18 cellular contexts compared by ENCODE assay signal in genomic region chrX:128078545-128078944, GRCh38. TPM values are rescaled to one million over a fixed set of nuclear protein-coding genes. Genes with fewer than 3 reads are reported as not detected.
DNase-seq lines count a peak whose midpoint lies in the region; ATAC-seq, FAIRE-seq and TF ChIP-seq lines count a peak whose summit lies in the region.
"Had no signal": no experiment of that assay in that cellular context is flagged by ENCODE, and none has a peak within 500 bp of the region (broad histone marks: within the 10 kb centered on the region; RNA-seq: fewer than 3 reads in every experiment).

No MANE protein-coding gene starts in this region.

- no peaks in the 10 kb centered on the region for H3K36me3 ChIP-seq in ES-I3 (ENCODE audit: insufficient read depth, low read length)
- no peaks in the 10 kb centered on the region for H3K36me3 ChIP-seq in HUES6 (ENCODE audit: control insufficient read depth, insufficient read depth, low read length)
- H3K36me3 ChIP-seq in H1 (ENCODE audit: control insufficient read depth in 2 of 4, insufficient read depth in 4 of 4, low read length in 3 of 4), result no peaks in the 10 kb centered on the region
- no peaks in the 10 kb centered on the region for H3K36me3 ChIP-seq in iPS-20b (ENCODE audit: insufficient read depth, low read depth, low read length)
- H3K36me3 ChIP-seq: BLaER1 treated with 17β-estradiol and CSF1 and Interleukin-3, amounts not matched to agents 10 nM and 100 nM had no signal

- H3K4me1 ChIP-seq in ES-I3 (ENCODE audit: insufficient read depth, low read length), result peaks cover 9% of the 10 kb centered on the region; the same call in 1 of the 2 replicates
- peaks cover 12% of the 10 kb centered on the region for H3K4me1 ChIP-seq in HUES6 (ENCODE audit: control insufficient read depth, insufficient read depth, low read length)
- H3K4me1 ChIP-seq in H1 (replicated peaks in 1 of 4; ENCODE audit: control insufficient read depth in 3 of 4, insufficient read depth in 4 of 4, low read length in 3 of 4), result peaks cover 0 to 2% (median 0%) of the 10 kb centered on the region in 4 experiments; a peak in 1 of 7 replicates
- H3K4me1 ChIP-seq in iPS-20b (ENCODE audit: insufficient read depth, low read length), result no peaks in the 10 kb centered on the region
- H3K4me1 ChIP-seq: BLaER1 treated with 17β-estradiol and CSF1 and Interleukin-3, amounts not matched to agents 10 nM and 100 nM had no signal

- no peak overlapping the region for H3K56ac ChIP-seq in H1 (replicated peaks; ENCODE audit: insufficient read length, low read depth, low read length)

- CTCF ChIA-PET in H1 (lab: Charles Lee; ENCODE audit: partially characterized antibody), result interaction anchor here (0.6 kb wide), 1 partner anchor 27 kb away, joined by 3 read pairs; no protein-coding TSS in a partner anchor

- no peak overlapping the region for H2AFZ ChIP-seq in H1 (ENCODE audit: low read length)

- no peak overlapping the region for H3K14ac ChIP-seq in H1 (ENCODE audit: insufficient read length)

- no peak overlapping the region for H2BK120ac ChIP-seq in H1 (replicated peaks; ENCODE audit: low read depth, low read length)

- 28% methylated on average over 2 of the region's 2 CpGs; no CpG with 5 or more reads in 1 of the 2 experiments for WGBS in H1 (ENCODE audit: extremely low coverage in 1 of 2, insufficient coverage in 1 of 2, insufficient read length in 1 of 2, insufficient replicate concordance in 2 of 2, low coverage in 1 of 2, low lambda C conversion rate in 2 of 2, missing lambda C conversion rate in 1 of 2), 2 experiments

- no peak overlapping the region for H2AK5ac ChIP-seq in H1 (ENCODE audit: low read depth, low read length)

- H4K5ac ChIP-seq in H1 (ENCODE audit: insufficient read length, low read depth, low read length), result no peak overlapping the region

- H2BK20ac ChIP-seq in H1 (ENCODE audit: low read length), result no peak overlapping the region

- POLR2A ChIA-PET in H1 (lab: Charles Lee; ENCODE audit: partially characterized antibody), result no interaction called here

- H3K27me3 ChIP-seq in HUES6 (ENCODE audit: control insufficient read depth, insufficient read depth, low read length) (no peaks in the 10 kb centered on the region), H1 (replicated peaks in 1 of 4; ENCODE audit: control insufficient read depth in 3 of 4, extremely low read depth in 1 of 4, insufficient read depth in 3 of 4, low read length in 3 of 4) (no peaks in the 10 kb centered on the region), iPS-20b (ENCODE audit: insufficient read depth, low read length) (no peaks in the 10 kb centered on the region)

- H4K20me1 ChIP-seq in H1 (replicated peaks in 1 of 2; ENCODE audit: control insufficient read depth in 1 of 2, insufficient read depth in 2 of 2, low read length in 2 of 2), result no peaks in the 10 kb centered on the region
- H4K20me1 ChIP-seq: BLaER1 treated with 17β-estradiol and CSF1 and Interleukin-3, amounts not matched to agents 10 nM and 100 nM had no signal

- H3K23me2 ChIP-seq in H1 (ENCODE audit: low read depth, low read length), result no peaks in the 10 kb centered on the region

- no peak overlapping the region for H2BK15ac ChIP-seq in H1 (ENCODE audit: low read length)

- TF ChIP-seq RAD21 in H1 (IDR thresholded peaks at IDR 0.05 in 1 of 2, conservative IDR thresholded peaks at IDR 0.05 in 1 of 2; ENCODE audit: low read depth in 2 of 2, low read length in 2 of 2), result no peak

- H3K27ac ChIP-seq in HUES6 (ENCODE audit: low read depth, low read length), result peak overlapping the region; percentile 65
- no peak overlapping the region; the same call in 1 of the 2 replicates for H3K27ac ChIP-seq in H1 (ENCODE audit: low read depth, low read length)
- no peak overlapping the region for H3K27ac ChIP-seq in iPS-20b (ENCODE audit: low read length)
- H3K27ac ChIP-seq: BLaER1 treated with 17β-estradiol and CSF1 and Interleukin-3, amounts not matched to agents 10 nM and 100 nM had no signal

- H4K91ac ChIP-seq in H1 (replicated peaks; ENCODE audit: insufficient read length, low read length), result no peak overlapping the region

- no peak overlapping the region for H2BK12ac ChIP-seq in H1 (ENCODE audit: low read depth, low read length)

- no peak for TF ChIP-seq EP300 in H1 (IDR thresholded peaks at IDR 0.05; ENCODE audit: borderline replicate concordance in 1 of 2, low read depth in 2 of 2, low read length in 2 of 2)

- DNase-seq in H1 (ENCODE audit: low read depth in 1 of 2, low spot score in 2 of 2), result no peak
- DNase-seq in hepatic stellate cell (ENCODE audit: low spot score), result no peak
- no peak for DNase-seq in COLO829 (ENCODE audit: low spot score)
- DNase-seq in posterior vena cava (ENCODE audit: low spot score), result no peak
- DNase-seq: 8988T; Calu3; CD4-positive, CD25-positive, alpha-beta regulatory T cell; DMS 273 treated with DMSO at 0.1 percent for 48 hours; DMS79 treated with DMSO at 0.1 percent for 48 hours; EL; GDM1; H7 had no signal

- no peak for FAIRE-seq in H1 (lab: Jason Lieb, UNC)

- H4K8ac ChIP-seq in H1 (ENCODE audit: extremely low read depth, insufficient read depth, low read length), result no peak overlapping the region

- H3K4me3 ChIP-seq in HUES6 (ENCODE audit: low read depth, low read length) (no peak overlapping the region; the same call in 1 of the 2 replicates), H1 (ENCODE audit: extremely low read depth in 1 of 4, insufficient read depth in 2 of 4, low read depth in 3 of 4, low read length in 4 of 4) (no peak overlapping the region), iPS-20b (ENCODE audit: low read length) (no peak overlapping the region)
- H3K4me3 ChIP-seq: BLaER1 treated with 17β-estradiol and CSF1 and Interleukin-3, amounts not matched to agents 10 nM and 100 nM had no signal

- no peak overlapping the region for H3K23ac ChIP-seq in H1 (ENCODE audit: insufficient read length)

- TF ChIP-seq CTCF in H1 (IDR thresholded peaks at IDR 0.05; ENCODE audit: control extremely low read depth in 1 of 3, insufficient read depth in 1 of 3, low read depth in 1 of 3, low read length in 3 of 3), result no peak

- H3K4me2 ChIP-seq in H1 (ENCODE audit: insufficient read depth in 1 of 2, low read depth in 2 of 2, low read length in 2 of 2), result peak overlapping the region in 1 of 2 experiments; percentile 13; a peak in 1 of 4 replicates
- H3K4me2 ChIP-seq: BLaER1 treated with 17β-estradiol and CSF1 and Interleukin-3, amounts not matched to agents 10 nM and 100 nM had no signal

- H3K9ac ChIP-seq in ES-I3 (ENCODE audit: low read depth, low read length) (peak overlapping the region; percentile 19; the same call in 1 of the 2 replicates), HUES6 (ENCODE audit: low read length) (peak overlapping the region; percentile 5), H1 (replicated peaks in 1 of 4; ENCODE audit: extremely low read depth in 1 of 4, low read depth in 3 of 4, low read length in 3 of 4) (no peak overlapping the region), iPS-20b (ENCODE audit: low read depth, low read length) (peak overlapping the region; percentile 29; the same call in 1 of the 2 replicates)
- H3K9ac ChIP-seq: BLaER1 treated with 17β-estradiol and CSF1 and Interleukin-3, amounts not matched to agents 10 nM and 100 nM had no signal

- H3K79me1 ChIP-seq in H1 (ENCODE audit: low read depth, low read length), result no peaks in the 10 kb centered on the region

- no peak for ATAC-seq in HG03469 (IDR thresholded peaks at IDR 0.05; ENCODE audit: unreplicated experiment)

- no peaks in the 10 kb centered on the region for H3K79me2 ChIP-seq in H1 (ENCODE audit: control insufficient read depth in 1 of 2, insufficient read depth in 2 of 2, low read length in 2 of 2)

- TF ChIP-seq POLR2A in H1 (IDR thresholded peaks at IDR 0.05; ENCODE audit: control extremely low read depth in 1 of 2, low read depth in 2 of 2, low read length in 2 of 2), result no peak

- no peak overlapping the region for H2BK5ac ChIP-seq in H1 (ENCODE audit: low read depth, low read length)

- no peak overlapping the region for H3K18ac ChIP-seq in H1 (ENCODE audit: extremely low read depth, low read length)

- intact Hi-C loops in posterior vena cava (cut with DNase I), result no loop called here

- no peak overlapping the region for H3K4ac ChIP-seq in H1 (replicated peaks; ENCODE audit: insufficient read length, low read depth, low read length)

- peaks cover 2% of the 10 kb centered on the region for H3K9me3 ChIP-seq in ES-I3 (ENCODE audit: control insufficient read depth, insufficient read depth, low read length)
- no peaks in the 10 kb centered on the region for H3K9me3 ChIP-seq in HUES6 (ENCODE audit: control insufficient read depth, insufficient read depth, low read depth, low read length)
- no peaks in the 10 kb centered on the region for H3K9me3 ChIP-seq in H1 (ENCODE audit: insufficient read depth in 2 of 2, low read depth in 1 of 2, low read length in 1 of 2)
- H3K9me3 ChIP-seq in iPS-20b (ENCODE audit: insufficient read depth, low read depth, low read length), result no peaks in the 10 kb centered on the region
- H3K9me3 ChIP-seq: BLaER1 treated with 17β-estradiol and CSF1 and Interleukin-3, amounts not matched to agents 10 nM and 100 nM had no signal

TF ChIP-seq in H1, 55 proteins besides CTCF, POLR2A, EP300 and RAD21:
- TF ChIP-seq BACH1 (IDR thresholded peaks at IDR 0.05; ENCODE audit: low read length), result peak; percentile 53; the same call in 1 of the 2 replicates
- TF ChIP-seq SP4 (IDR thresholded peaks at IDR 0.05; ENCODE audit: low read length), result no peak
- no peak for TF ChIP-seq ZNF274 (IDR thresholded peaks at IDR 0.05; ENCODE audit: borderline replicate concordance, extremely low read depth, low read length)
- TF ChIP-seq TEAD4 (IDR thresholded peaks at IDR 0.05; ENCODE audit: low read depth, low read length), result no peak

RNA-seq across cellular contexts. Expression of gene ACTRT1, which starts 26.3 kb away (rescaled TPM):
- not detected in 2 replicates for total RNA-seq in H1 (2021; fragmentation: NEBNext Ultra II Directional; extraction: Animal tissue kit (Norgen Biotek cat#: 25700))
- polyA plus RNA-seq in H1 (2011; rRNA removed), result 0.08 TPM in 1 of 2 replicates, not detected in the other
- polyA plus RNA-seq in H1 (2011; cell fraction: cytosol; rRNA removed), result not detected
- polyA plus RNA-seq in H1 (2011; cell fraction: nucleus; rRNA removed), result 0.13 TPM
- not detected in 4 replicates for polyA plus RNA-seq in H1 (2012, experiment 1 of 2)
- polyA plus RNA-seq in H1 (2012, experiment 2 of 2), result not detected
- polyA plus RNA-seq in H1 (2013, experiment 1 of 2), result not detected
- not detected for polyA plus RNA-seq in H1 (2013, experiment 2 of 2)
- 0.25 and 0.68 TPM in 2 replicates for polyA minus RNA-seq in H1 (2011; rRNA and poly(A)+ RNA removed)
- not detected for polyA minus RNA-seq in H1 (2011; cell fraction: cytosol; rRNA and poly(A)+ RNA removed)
- polyA minus RNA-seq in H1 (2011; cell fraction: nucleus; rRNA and poly(A)+ RNA removed), result 1.5 TPM
- not detected for total RNA-seq in posterior vena cava
- total RNA-seq: Calu3; CD4-positive, CD25-positive, alpha-beta regulatory T cell; H7; HT-29 had no signal
- polyA plus RNA-seq: CD4-positive, CD25-positive, alpha-beta regulatory T cell had no signal

Comparison
In these comparisons a context has a peak if more than half of its experiments do, and no peak if none do; other contexts are left out.
1. H3K9ac ChIP-seq: peak in ES-I3 (single experiment), HUES6 (single experiment) and iPS-20b (single experiment); none in H1 (0 of 4).